Comparison of ENCODE assay signal across 8 cellular contexts in the genomic region with DNA sequence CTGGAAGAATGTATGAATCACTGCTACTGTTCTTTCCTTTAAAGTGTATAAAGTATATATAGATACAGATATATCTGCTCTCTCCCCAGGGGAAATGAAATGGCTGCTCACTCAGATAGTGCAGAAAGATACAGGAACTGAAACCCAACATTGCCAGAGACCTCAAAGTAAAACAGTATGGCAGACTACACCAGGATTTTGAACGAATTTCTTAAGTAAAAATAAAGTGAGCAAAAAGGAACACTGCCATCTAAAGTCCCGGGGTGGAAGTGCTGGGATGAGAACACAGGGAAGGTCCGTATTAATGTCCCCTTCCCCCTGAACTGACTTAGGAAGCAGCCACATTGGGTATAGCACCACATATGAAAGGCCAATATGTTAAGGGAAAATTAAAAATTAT.
DNase-seq lines count a peak whose midpoint lies in the region; ATAC-seq, FAIRE-seq and TF ChIP-seq lines count a peak whose summit lies in the region.

No MANE protein-coding gene starts in this region.

- no peaks in the 10 kb centered on the region for H3K4me1 ChIP-seq in astrocyte (ENCODE audit: insufficient read depth, low read length)

- no peak overlapping the region for H3K9ac ChIP-seq in astrocyte (ENCODE audit: low read length)

- peaks cover 8% of the 10 kb centered on the region for H3K4me1 Mint-ChIP-seq in astrocyte (ENCODE audit: low read depth, unreplicated experiment)

- H3K4me3 Mint-ChIP-seq in astrocyte (ENCODE audit: unreplicated experiment), result no peak overlapping the region

- peak; percentile 1 for DNase-seq in Caki2 (ENCODE audit: low read depth)
- DNase-seq in astrocyte (ENCODE audit: low read depth), result no peak
- no peak for DNase-seq in LoVo (ENCODE audit: low spot score)
- DNase-seq in activated naive CD4-positive, alpha-beta T cell treated with anti-CD3 and anti-CD28 coated beads, Interleukin-2, amount 50 U/mL, for 16 hours, result no peak
- DNase-seq in NK-92 treated with Interleukin-12 subunit alpha and Interleukin-12 subunit beta, amount 100 ng/mL, for 24 hours (lab: John Stamatoyannopoulos, UW), result no peak
- DNase-seq in DMS153 treated with DMSO at 0.1 percent for 48 hours (lab: John Stamatoyannopoulos, UW; ENCODE audit: unreplicated experiment), result no peak

- H3K36me3 Mint-ChIP-seq in astrocyte (ENCODE audit: low read depth, unreplicated experiment), result no peaks in the 10 kb centered on the region

- peaks cover 3% of the 10 kb centered on the region for H3K9me3 Mint-ChIP-seq in astrocyte (ENCODE audit: unreplicated experiment)

- H3K4me2 ChIP-seq in astrocyte (ENCODE audit: low read length), result no peak overlapping the region

- peak overlapping the region; percentile 38 for H3K27ac Mint-ChIP-seq in astrocyte (ENCODE audit: unreplicated experiment)

- no peaks in the 10 kb centered on the region for H3K36me3 ChIP-seq in astrocyte (ENCODE audit: insufficient read depth, low read length)

- no peak overlapping the region for H3K27ac ChIP-seq in astrocyte (ENCODE audit: low read depth, low read length)

- ATAC-seq in GM19397 (IDR thresholded peaks at IDR 0.05; ENCODE audit: unreplicated experiment) (peak; percentile 45), HG03196 (IDR thresholded peaks at IDR 0.05; ENCODE audit: unreplicated experiment) (peak; percentile 53)

- no peaks in the 10 kb centered on the region for H3K79me2 ChIP-seq in astrocyte (ENCODE audit: insufficient read depth, low read length)

- no peaks in the 10 kb centered on the region for H3K27me3 Mint-ChIP-seq in astrocyte (ENCODE audit: low read depth, unreplicated experiment)

- H4K20me1 ChIP-seq in astrocyte (ENCODE audit: insufficient read depth, low read length), result no peaks in the 10 kb centered on the region

- no peaks in the 10 kb centered on the region for H3K9me3 ChIP-seq in astrocyte (ENCODE audit: insufficient read depth, low read depth, low read length)

- no peak overlapping the region for H2AFZ ChIP-seq in astrocyte (ENCODE audit: low read depth, low read length)

- TF ChIP-seq CTCF in astrocyte (IDR thresholded peaks at IDR 0.05; ENCODE audit: insufficient read depth, low read depth, low read length), result peak; percentile 23

- H3K27me3 ChIP-seq in astrocyte (ENCODE audit: insufficient read depth, low read length), result no peaks in the 10 kb centered on the region

- in situ Hi-C loops in Caki2 (cut with HindIII; ENCODE audit: low pct_unique_long_range_greater_than_20kb, low sequenced_read_pairs), result no loop called here

- no peak overlapping the region for H3K4me3 ChIP-seq in astrocyte (ENCODE audit: insufficient read depth, low read depth, low read length)

- no peak for FAIRE-seq in astrocyte (lab: Jason Lieb, UNC)
